ENCODE assay signal across 24 cellular contexts in genomic region chr12:21946983-21947382, GRCh38. TPM values are rescaled to one million over a fixed set of nuclear protein-coding genes. Genes with fewer than 3 reads are reported as not detected.
"Had no signal": no experiment of that assay in that cellular context is flagged by ENCODE, and none has a peak within 500 bp of the region (broad histone marks: within the 10 kb centered on the region; RNA-seq: fewer than 3 reads in every experiment).

No MANE protein-coding gene starts in this region.

- H3K9me3 ChIP-seq: MG63, SK-N-SH had no signal

- ATAC-seq: T-cell had no signal

- H3K27ac ChIP-seq: RWPE1 had no signal

- H3K36me3 ChIP-seq: MG63 had no signal

- H3K9ac ChIP-seq: SK-N-SH had no signal

- DNase-seq: Karpas-422, KG1, MG63, NCI-H1092, NCI-H1105 treated with DMSO at 0.1 percent for 48 hours, NCI-H1417 treated with DMSO at 0.1 percent for 48 hours, NCI-H146, NCI-H187, NCI-H2029, NCI-H2081 treated with DMSO at 0.1 percent for 48 hours, NCI-H2171, NCI-H226, NCI-H446, NCI-H510A, NCI-H524 treated with DMSO at 0.1 percent for 48 hours, NCI-H69, NCI-H774, SHP77, SK-N-SH, SW 1271, T-cell had no signal

- H3K4me3 ChIP-seq: MG63 had no signal

- H3K4me2 ChIP-seq: SK-N-SH had no signal

RNA-seq across cellular contexts. Expression of gene ABCC9, which starts 5.8 kb away (rescaled TPM):
- total RNA-seq: SK-MEL-5 had no signal
- polyA plus RNA-seq: IgD-negative memory B cell had no signal
